ENCODE assay signal across 7 cellular contexts in the genomic region with DNA sequence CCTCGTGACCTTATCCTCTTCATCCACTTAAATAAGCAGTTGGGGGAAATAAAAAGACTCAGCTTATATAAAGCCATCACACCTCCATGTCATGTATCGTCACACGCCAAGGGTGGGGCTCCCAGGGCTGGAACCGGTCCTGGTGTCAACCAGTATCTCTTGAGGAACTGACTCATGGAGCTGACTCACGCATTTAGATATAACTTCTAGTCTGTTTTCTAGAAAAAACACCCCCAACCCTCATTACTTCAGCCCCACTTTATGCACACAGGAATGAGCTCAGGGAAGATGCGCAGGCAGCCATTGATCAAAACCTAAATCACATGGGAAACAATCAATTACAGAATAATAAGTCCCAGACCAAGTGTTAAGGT. TPM values are rescaled to one million over a fixed set of nuclear protein-coding genes. Genes with fewer than 3 reads are reported as not detected.
DNase-seq lines count a peak whose midpoint lies in the region; ATAC-seq and TF ChIP-seq lines count a peak whose summit lies in the region.

No MANE protein-coding gene starts in this region.

- H2AFZ ChIP-seq in Loucy (ENCODE audit: low read length) = peak overlapping the region; percentile 95; the same call in 1 of the 2 replicates

- no peaks in the 10 kb centered on the region for H3K79me2 ChIP-seq in Loucy (ENCODE audit: insufficient read depth, low read length)

- no peak for TF ChIP-seq CTCF in Loucy (conservative IDR thresholded peaks at IDR 0.05; ENCODE audit: low read length)
- TF ChIP-seq CTCF in right atrium auricular region (IDR thresholded peaks at IDR 0.05) = no peak

- no peaks in the 10 kb centered on the region for H3K27me3 ChIP-seq in Loucy (ENCODE audit: insufficient read depth, low read length, poor library complexity, severe bottlenecking)
- H3K27me3 ChIP-seq in right atrium auricular region = no peaks in the 10 kb centered on the region

- H3K9me3 ChIP-seq in Loucy (ENCODE audit: insufficient read depth, low read depth, low read length) = no peaks in the 10 kb centered on the region
- no peaks in the 10 kb centered on the region for H3K9me3 ChIP-seq in right atrium auricular region

- no peak overlapping the region for H3K4me3 ChIP-seq in Loucy (ENCODE audit: low read length, poor library complexity, severe bottlenecking)
- peak overlapping the region in 1 of 2 donors; percentile 22 for H3K4me3 ChIP-seq in right atrium auricular region

- H3K4me1 ChIP-seq in Loucy (ENCODE audit: insufficient read depth, low read length, poor library complexity, severe bottlenecking) = peaks cover 4% of the 10 kb centered on the region
- H3K4me1 ChIP-seq in right atrium auricular region = peaks cover 0 to 11% of the 10 kb centered on the region in 2 donors

- DNase-seq in activated CD8-positive, alpha-beta memory T cell treated with anti-CD3 and anti-CD28 coated beads, Interleukin-2, amount 50 U/mL, for 48 hours = peak; percentile 71
- DNase-seq in right atrium auricular region (ENCODE audit: low spot score) (peak; percentile 72), hypothalamus (lab: John Stamatoyannopoulos, UW) (no peak), Kasumi-1 (lab: John Stamatoyannopoulos, UW) (no peak)
- peak; percentile 14 to 38 for DNase-seq in stimulated activated CD8-positive, alpha-beta memory T cell treated with anti-CD3 and anti-CD28 coated beads, Interleukin-15, amount 100 ng/mL, for 4 hours (ENCODE audit: low read depth in 2 of 2)

- no peak for ATAC-seq in HG02678 (IDR thresholded peaks at IDR 0.05; ENCODE audit: unreplicated experiment)

- H3K9ac ChIP-seq in Loucy (ENCODE audit: low read depth, low read length, poor library complexity, severe bottlenecking) = no peak overlapping the region

- H3K36me3 ChIP-seq in Loucy (ENCODE audit: insufficient read depth, low read length) = no peaks in the 10 kb centered on the region
- H3K36me3 ChIP-seq in right atrium auricular region = no peaks in the 10 kb centered on the region

- H3F3A ChIP-seq in Loucy (ENCODE audit: low read depth) = no peaks in the 10 kb centered on the region

- H3K9me2 ChIP-seq in Loucy (replicated peaks; ENCODE audit: low read depth, low read length) = no peaks in the 10 kb centered on the region

- no peak overlapping the region for H3K27ac ChIP-seq in right atrium auricular region

- peak overlapping the region; percentile 67 for H3K4me2 ChIP-seq in Loucy (ENCODE audit: low read depth, low read length, poor library complexity, severe bottlenecking)

- no peaks in the 10 kb centered on the region for H4K20me1 ChIP-seq in Loucy (ENCODE audit: insufficient read depth, low read length, poor library complexity, severe bottlenecking)

RNA-seq across cellular contexts. Expression of a gene that starts 6.9 kb away (rescaled TPM):
- under 1 TPM; 0.15 to 0.24 TPM for total RNA-seq in right atrium auricular region

RNA-seq across cellular contexts. Expression of a gene that starts 37.2 kb away (rescaled TPM):
- total RNA-seq in right atrium auricular region = 1 to 10 TPM; 3.7 to 6.2 TPM

RNA-seq across cellular contexts. Expression of a gene that starts 37.9 kb away (rescaled TPM):
- total RNA-seq in right atrium auricular region = 100 to 1,000 TPM in 1 of 2 donors, 10 to 100 TPM in 1; 98.7 to 241 TPM

Comparison
In these comparisons a context has a peak if more than half of its experiments do, and no peak if none do; other contexts are left out.
1. DNase-seq: peak in activated CD8-positive, alpha-beta memory T cell treated with anti-CD3 and anti-CD28 coated beads, Interleukin-2, amount 50 U/mL, for 48 hours (single experiment), right atrium auricular region (single experiment) and stimulated activated CD8-positive, alpha-beta memory T cell treated with anti-CD3 and anti-CD28 coated beads, Interleukin-15, amount 100 ng/mL, for 4 hours (2 of 2); none in hypothalamus (0 of 51) and Kasumi-1 (0 of 2).